In the genomic region with DNA sequence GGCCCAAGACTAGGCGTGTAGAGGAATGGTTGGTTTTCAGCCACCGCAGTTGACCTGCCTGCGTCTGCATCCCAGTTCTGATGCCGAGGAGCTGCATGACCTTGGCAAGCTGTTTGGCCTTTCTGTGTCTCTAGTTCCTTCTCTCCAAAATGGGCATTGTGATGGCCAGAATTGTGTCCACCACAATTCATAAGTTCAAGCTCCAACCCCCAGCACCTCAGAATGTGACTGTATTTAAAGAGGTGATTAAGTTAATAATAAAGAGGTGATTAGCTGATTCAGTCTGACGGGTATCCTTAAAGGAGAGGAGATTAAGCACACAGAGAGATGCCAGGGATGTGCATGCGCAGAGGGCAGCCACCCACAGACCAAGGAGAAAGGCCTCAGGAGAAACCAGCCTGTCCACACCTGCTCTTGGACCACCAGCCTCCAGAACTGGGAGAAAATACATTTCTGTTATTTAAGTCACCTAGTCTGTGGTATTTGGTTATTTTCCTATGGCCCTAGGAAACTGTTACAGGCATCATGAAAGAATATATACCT, we compare ENCODE assay signal across 11 cellular contexts. TPM values are rescaled to one million over a fixed set of nuclear protein-coding genes. Genes with fewer than 3 reads are reported as not detected.
"Had no signal": no experiment of that assay in that cellular context is flagged by ENCODE, and none has a peak within 500 bp of the region (broad histone marks: within the 10 kb centered on the region; RNA-seq: fewer than 3 reads in every experiment).

No MANE protein-coding gene starts in this region.

- H3K36me3 ChIP-seq: brain microvascular endothelial cell, gastroesophageal sphincter, heart left ventricle, neutrophil, tibial nerve had no signal

- H3K27ac ChIP-seq: brain microvascular endothelial cell, neutrophil had no signal

- H3K27ac Mint-ChIP-seq: activated naive CD4-positive, alpha-beta T cell treated with anti-CD3 and anti-CD28 coated beads, Interleukin-2, amount 10 ng/mL, durations not matched to agents 7 days and 5 days; memory B cell had no signal

- H3K4me1 ChIP-seq: gastroesophageal sphincter had no signal

- H3K4me3 Mint-ChIP-seq: activated naive CD4-positive, alpha-beta T cell treated with anti-CD3 and anti-CD28 coated beads, Interleukin-2, amount 10 ng/mL, durations not matched to agents 7 days and 5 days had no signal

- H3K4me3 ChIP-seq: gastroesophageal sphincter, mucosa of descending colon had no signal

- H3K27me3 ChIP-seq: brain microvascular endothelial cell, gastroesophageal sphincter, heart left ventricle, neutrophil had no signal

- H3K9me3 ChIP-seq: mucosa of descending colon, neutrophil had no signal

RNA-seq across cellular contexts. Expression of gene MAB21L3, which starts 28.5 kb away (rescaled TPM):
- total RNA-seq: activated CD8-positive, alpha-beta memory T cell treated with anti-CD3 and anti-CD28 coated beads, Interleukin-2, amount 10 ng/mL, durations not matched to agents 7 days and 5 days; left ventricle myocardium superior; T-helper 17 cell had no signal
